9 cellular contexts compared by ENCODE assay signal in genomic region chr1:91282695-91283420, GRCh38.
DNase-seq lines count a peak whose midpoint lies in the region; ATAC-seq and TF ChIP-seq lines count a peak whose summit lies in the region.
"Had no signal": no experiment of that assay in that cellular context is flagged by ENCODE, and none has a peak within 500 bp of the region (broad histone marks: within the 10 kb centered on the region; RNA-seq: fewer than 3 reads in every experiment).

No MANE protein-coding gene starts in this region.

- H3K27ac Mint-ChIP-seq in immature natural killer cell, result no peak overlapping the region
- H3K27ac Mint-ChIP-seq: activated naive CD4-positive, alpha-beta T cell treated with anti-CD3 and anti-CD28 coated beads, Interleukin-2, amount 50 U/mL, for 24 hours had no signal

- ATAC-seq in GM19324 (IDR thresholded peaks at IDR 0.05; ENCODE audit: low FRiP score, unreplicated experiment), result no peak

- in situ Hi-C loops in Caki2 (cut with HindIII; ENCODE audit: low pct_unique_long_range_greater_than_20kb, low sequenced_read_pairs), result no loop called here

- peaks cover 0 to 2% (median 0%) of the 10 kb centered on the region in 6 donors for H3K9me3 Mint-ChIP-seq in immature natural killer cell
- H3K9me3 Mint-ChIP-seq: activated naive CD4-positive, alpha-beta T cell treated with anti-CD3 and anti-CD28 coated beads, Interleukin-2, amount 50 U/mL, for 24 hours had no signal

- no peak overlapping the region for H3K4me3 Mint-ChIP-seq in immature natural killer cell
- H3K4me3 Mint-ChIP-seq: activated naive CD4-positive, alpha-beta T cell treated with anti-CD3 and anti-CD28 coated beads, Interleukin-2, amount 50 U/mL, for 24 hours had no signal

- peaks cover 2 to 4% (median 3%) of the 10 kb centered on the region in 3 donors for H3K27me3 Mint-ChIP-seq in immature natural killer cell (ENCODE audit: low read depth in 3 of 3)

- H3K4me1 Mint-ChIP-seq in immature natural killer cell, result no peaks in the 10 kb centered on the region
- H3K4me1 Mint-ChIP-seq: activated naive CD4-positive, alpha-beta T cell treated with anti-CD3 and anti-CD28 coated beads, Interleukin-2, amount 50 U/mL, for 24 hours had no signal

- DNase-seq in Caki2 (ENCODE audit: low read depth), result peak; percentile 53
- peak; percentile 63 for DNase-seq in GM20000 (ENCODE audit: low spot score)
- DNase-seq in NAMALWA (ENCODE audit: low spot score), result peak; percentile 76
- DNase-seq in SKM-1 treated with dmso at 0.1 percent for 144 hours (lab: John Stamatoyannopoulos, UW; ENCODE audit: unreplicated experiment), result peak; percentile 23
- DNase-seq in brain pericyte (ENCODE audit: low read depth, low spot score), result peak; percentile 20
- DNase-seq in immature natural killer cell, result peak; percentile 24 to 36 (median 34)
- DNase-seq in stimulated activated CD4-positive, alpha-beta T cell treated with anti-CD3 and anti-CD28 coated beads, Interleukin-12 subunit alpha, Interleukin-12 subunit beta, amount 100 ng/mL, for 24 hours (ENCODE audit: low read depth in 2 of 2), result peak; percentile 17 to 26

- peak; percentile 61 for TF ChIP-seq CTCF in GM20000 (IDR thresholded peaks at IDR 0.05; ENCODE audit: extremely low read depth, missing control alignments)

- H3K36me3 Mint-ChIP-seq in immature natural killer cell, result no peaks in the 10 kb centered on the region
- H3K36me3 Mint-ChIP-seq: activated naive CD4-positive, alpha-beta T cell treated with anti-CD3 and anti-CD28 coated beads, Interleukin-2, amount 50 U/mL, for 24 hours had no signal

Comparison
In these comparisons a context has a peak if more than half of its experiments do, and no peak if none do; other contexts are left out.
1. DNase-seq: peak in every context shown above with its lines; median percentile 76 in NAMALWA; 63 in GM20000; 53 in Caki2; 34 in immature natural killer cell; 23 in SKM-1 treated with dmso at 0.1 percent for 144 hours; 22 in stimulated activated CD4-positive, alpha-beta T cell treated with anti-CD3 and anti-CD28 coated beads, Interleukin-12 subunit alpha, Interleukin-12 subunit beta, amount 100 ng/mL, for 24 hours; 20 in brain pericyte.